1 cellular context compared by ENCODE assay signal in genomic region chr10:44902838-44903545, GRCh38.
TF ChIP-seq lines count a peak whose summit lies in the region.

No MANE protein-coding gene starts in this region.

TF ChIP-seq in HEK293, 187 proteins besides CTCF, POLR2A, EP300 and RAD21 (continued from another document and continues in another):
- no peak for TF ChIP-seq ZNF148 (tag by site-specific recombination; IDR thresholded peaks at IDR 0.05; ENCODE audit: borderline replicate concordance)
- peak; percentile 91 for TF ChIP-seq ZNF629 (tag by site-specific recombination; IDR thresholded peaks at IDR 0.05)
- peak; percentile 77; the same call in 1 of the 2 replicates for TF ChIP-seq ZEB2 (tag by site-specific recombination; IDR thresholded peaks at IDR 0.05)
- no peak for TF ChIP-seq PRDM10 (tag by site-specific recombination; IDR thresholded peaks at IDR 0.05)
- TF ChIP-seq ZNF19 (tag by site-specific recombination; IDR thresholded peaks at IDR 0.05; ENCODE audit: low read depth): no peak
- no peak for TF ChIP-seq SETDB1 (IDR thresholded peaks at IDR 0.05; ENCODE audit: insufficient read length, low read length)
- no peak for TF ChIP-seq ZNF626 (tag by site-specific recombination; IDR thresholded peaks at IDR 0.05)
- no peak; the same call in 1 of the 2 replicates for TF ChIP-seq ZNF561 (tag by site-specific recombination; IDR thresholded peaks at IDR 0.05; ENCODE audit: borderline replicate concordance)
- TF ChIP-seq ZNF514 (tag by site-specific recombination; IDR thresholded peaks at IDR 0.05): no peak
- TF ChIP-seq GLIS1 (tag by site-specific recombination; IDR thresholded peaks at IDR 0.05): peak; percentile 99
- TF ChIP-seq ZNF26 (tag by site-specific recombination; IDR thresholded peaks at IDR 0.05): no peak
- TF ChIP-seq ZNF280C (tag by site-specific recombination; IDR thresholded peaks at IDR 0.05): no peak
- 0 out of 2 replicates have a peak, but pooled peaks have one; percentile 32 for TF ChIP-seq ZNF518A (tag by site-specific recombination; conservative IDR thresholded peaks at IDR 0.05; ENCODE audit: low read depth)
- TF ChIP-seq ZNF335 (tag by site-specific recombination; conservative IDR thresholded peaks at IDR 0.05): no peak
- no peak for TF ChIP-seq ZNF558 (tag by site-specific recombination; IDR thresholded peaks at IDR 0.05)
- TF ChIP-seq ZNF530 (tag by site-specific recombination; IDR thresholded peaks at IDR 0.05; ENCODE audit: low read depth): no peak
- TF ChIP-seq SP3 (tag by site-specific recombination; IDR thresholded peaks at IDR 0.05): no peak
- no peak for TF ChIP-seq ZNF404 (tag by site-specific recombination; IDR thresholded peaks at IDR 0.05)
- no peak for TF ChIP-seq ZNF645 (tag by site-specific recombination; IDR thresholded peaks at IDR 0.05)
- no peak for TF ChIP-seq ZNF521 (tag by site-specific recombination; IDR thresholded peaks at IDR 0.05)
- TF ChIP-seq ZBTB21 (tag by site-specific recombination; IDR thresholded peaks at IDR 0.05): 0 out of 2 replicates have a peak, but pooled peaks have one; percentile 24
- no peak for TF ChIP-seq PRDM1 (tag by site-specific recombination; IDR thresholded peaks at IDR 0.05)
- no peak for TF ChIP-seq ZNF596 (tag by site-specific recombination; IDR thresholded peaks at IDR 0.05)
- TF ChIP-seq ZXDB (tag by site-specific recombination; IDR thresholded peaks at IDR 0.05): no peak
- TF ChIP-seq GLIS2 (tag by site-specific recombination; IDR thresholded peaks at IDR 0.05): no peak; the same call in 1 of the 2 replicates
- no peak for TF ChIP-seq ZNF248 (tag by site-specific recombination; IDR thresholded peaks at IDR 0.05)
- TF ChIP-seq ZNF350 (tag by site-specific recombination; IDR thresholded peaks at IDR 0.05): no peak
- TF ChIP-seq KLF1 (tag by site-specific recombination; IDR thresholded peaks at IDR 0.05): no peak
- peak; percentile 77 for TF ChIP-seq ATF2 (tag by site-specific recombination; IDR thresholded peaks at IDR 0.05; ENCODE audit: low read depth)
- TF ChIP-seq BCL6B (tag by site-specific recombination; IDR thresholded peaks at IDR 0.05): no peak
- no peak for TF ChIP-seq HOXD13 (CRISPR knock-in tag; IDR thresholded peaks at IDR 0.05; ENCODE audit: borderline replicate concordance)
- TF ChIP-seq OSR2 (tag by site-specific recombination; IDR thresholded peaks at IDR 0.05): peak; percentile 34; the same call in 1 of the 2 replicates
- peak; percentile 48; the same call in 1 of the 2 replicates for TF ChIP-seq ZNF449 (tag by site-specific recombination; IDR thresholded peaks at IDR 0.05)
- TF ChIP-seq ZFHX2 (tag by site-specific recombination; conservative IDR thresholded peaks at IDR 0.05): no peak
- no peak for TF ChIP-seq ZFP37 (tag by site-specific recombination; IDR thresholded peaks at IDR 0.05)
- no peak for TF ChIP-seq ZNF623 (tag by site-specific recombination; IDR thresholded peaks at IDR 0.05)
